Comparison of ENCODE assay signal across 15 cellular contexts in genomic region chr3:188008582-188009213, GRCh38.
"Had no signal": no experiment of that assay in that cellular context is flagged by ENCODE, and none has a peak within 500 bp of the region (broad histone marks: within the 10 kb centered on the region; RNA-seq: fewer than 3 reads in every experiment).

No MANE protein-coding gene starts in this region.

- DNase-seq: activated naive CD4-positive, alpha-beta T cell treated with anti-CD3 and anti-CD28 coated beads, Interleukin-2, amount 10 ng/mL, durations not matched to agents 7 days and 5 days; activated T-cell treated with anti-CD3 and anti-CD28 coated beads, Interleukin-2, amount 50 U/mL, for 1 hour; amniotic stem cell; central memory CD4-positive, alpha-beta T cell; effector CD4-positive, alpha-beta T cell; heart right ventricle; left colon; ovary; sigmoid colon; stimulated activated CD4-positive, alpha-beta T cell treated with anti-CD3 and anti-CD28 coated beads, Interleukin-1b, Interleukin-23, amount 100 ng/mL, for 48 hours; SW 1271; thyroid gland had no signal

- H3K36me3 Mint-ChIP-seq: neural progenitor cell had no signal

- H3K4me3 Mint-ChIP-seq: activated naive CD4-positive, alpha-beta T cell treated with anti-CD3 and anti-CD28 coated beads, Interleukin-2, amount 10 ng/mL, durations not matched to agents 7 days and 5 days; mesothelial cell of epicardium; neural progenitor cell had no signal

- H3K27me3 Mint-ChIP-seq: activated naive CD4-positive, alpha-beta T cell treated with anti-CD3 and anti-CD28 coated beads, Interleukin-2, amount 10 ng/mL, durations not matched to agents 7 days and 5 days had no signal

- H3K4me1 Mint-ChIP-seq: mesothelial cell of epicardium, neural progenitor cell had no signal

- H3K27ac Mint-ChIP-seq: activated naive CD4-positive, alpha-beta T cell treated with anti-CD3 and anti-CD28 coated beads, Interleukin-2, amount 10 ng/mL, durations not matched to agents 7 days and 5 days; mesothelial cell of epicardium; neural progenitor cell had no signal

- ATAC-seq: gastroesophageal sphincter, left colon had no signal
